In the genomic region with DNA sequence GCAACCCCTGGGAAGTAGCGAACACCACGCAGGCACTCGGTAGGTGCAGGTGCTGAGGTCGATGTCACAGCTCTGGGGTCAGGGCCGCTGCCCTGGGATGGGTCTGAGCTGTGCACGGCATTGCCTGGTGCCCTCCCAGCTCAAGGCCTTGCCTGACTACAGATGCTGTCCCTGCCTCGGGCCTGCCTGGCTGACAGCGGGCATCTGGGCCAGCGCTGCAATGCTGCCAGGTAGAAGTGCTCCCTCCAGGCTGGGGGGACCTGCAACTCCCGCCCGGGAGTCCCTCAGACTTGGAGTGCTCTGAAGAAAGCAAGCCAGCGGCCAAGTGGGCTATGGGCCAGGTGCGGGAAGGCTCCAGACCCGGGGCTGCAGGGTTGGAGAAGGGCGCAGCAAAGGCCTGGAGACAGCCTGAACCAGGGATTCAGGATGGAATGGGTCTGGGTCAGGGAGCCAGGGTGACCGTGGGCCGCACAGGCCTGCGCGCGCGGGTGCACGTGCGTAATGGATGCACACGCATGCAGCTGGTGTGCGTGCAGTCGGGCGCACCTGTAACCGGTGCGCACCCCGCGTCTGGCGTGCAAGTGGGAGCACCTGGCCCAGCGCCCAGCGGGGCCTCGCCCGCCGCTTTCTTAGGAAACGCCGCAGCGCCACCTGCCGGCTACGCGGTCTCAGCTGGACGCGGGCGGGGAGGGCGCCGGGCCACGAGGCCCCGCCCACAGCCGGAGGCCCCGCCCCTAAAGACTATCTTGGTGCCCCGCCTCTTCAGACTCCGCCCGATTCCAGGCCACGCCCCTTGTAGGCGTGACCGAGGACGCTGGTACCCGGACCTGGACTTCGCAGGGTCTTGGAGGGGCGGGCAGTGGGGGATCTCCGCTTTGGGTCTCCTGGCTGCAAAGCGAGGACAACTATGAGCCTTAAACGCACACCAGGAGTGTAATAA, we compare ENCODE assay signal across 1 cellular context.
TF ChIP-seq lines count a peak whose summit lies in the region.

No MANE protein-coding gene starts in this region.

TF ChIP-seq in WTC11, 78 proteins besides CTCF, POLR2A, EP300 and RAD21 (continued from another document):
- TF ChIP-seq, protein P1, sequence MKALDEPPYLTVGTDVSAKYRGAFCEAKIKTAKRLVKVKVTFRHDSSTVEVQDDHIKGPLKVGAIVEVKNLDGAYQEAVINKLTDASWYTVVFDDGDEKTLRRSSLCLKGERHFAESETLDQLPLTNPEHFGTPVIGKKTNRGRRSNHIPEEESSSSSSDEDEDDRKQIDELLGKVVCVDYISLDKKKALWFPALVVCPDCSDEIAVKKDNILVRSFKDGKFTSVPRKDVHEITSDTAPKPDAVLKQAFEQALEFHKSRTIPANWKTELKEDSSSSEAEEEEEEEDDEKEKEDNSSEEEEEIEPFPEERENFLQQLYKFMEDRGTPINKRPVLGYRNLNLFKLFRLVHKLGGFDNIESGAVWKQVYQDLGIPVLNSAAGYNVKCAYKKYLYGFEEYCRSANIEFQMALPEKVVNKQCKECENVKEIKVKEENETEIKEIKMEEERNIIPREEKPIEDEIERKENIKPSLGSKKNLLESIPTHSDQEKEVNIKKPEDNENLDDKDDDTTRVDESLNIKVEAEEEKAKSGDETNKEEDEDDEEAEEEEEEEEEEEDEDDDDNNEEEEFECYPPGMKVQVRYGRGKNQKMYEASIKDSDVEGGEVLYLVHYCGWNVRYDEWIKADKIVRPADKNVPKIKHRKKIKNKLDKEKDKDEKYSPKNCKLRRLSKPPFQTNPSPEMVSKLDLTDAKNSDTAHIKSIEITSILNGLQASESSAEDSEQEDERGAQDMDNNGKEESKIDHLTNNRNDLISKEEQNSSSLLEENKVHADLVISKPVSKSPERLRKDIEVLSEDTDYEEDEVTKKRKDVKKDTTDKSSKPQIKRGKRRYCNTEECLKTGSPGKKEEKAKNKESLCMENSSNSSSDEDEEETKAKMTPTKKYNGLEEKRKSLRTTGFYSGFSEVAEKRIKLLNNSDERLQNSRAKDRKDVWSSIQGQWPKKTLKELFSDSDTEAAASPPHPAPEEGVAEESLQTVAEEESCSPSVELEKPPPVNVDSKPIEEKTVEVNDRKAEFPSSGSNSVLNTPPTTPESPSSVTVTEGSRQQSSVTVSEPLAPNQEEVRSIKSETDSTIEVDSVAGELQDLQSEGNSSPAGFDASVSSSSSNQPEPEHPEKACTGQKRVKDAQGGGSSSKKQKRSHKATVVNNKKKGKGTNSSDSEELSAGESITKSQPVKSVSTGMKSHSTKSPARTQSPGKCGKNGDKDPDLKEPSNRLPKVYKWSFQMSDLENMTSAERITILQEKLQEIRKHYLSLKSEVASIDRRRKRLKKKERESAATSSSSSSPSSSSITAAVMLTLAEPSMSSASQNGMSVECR (CRISPR knock-in tag; IDR thresholded peaks at IDR 0.05; ENCODE audit: borderline replicate concordance), result no peak
- TF ChIP-seq, protein P2, sequence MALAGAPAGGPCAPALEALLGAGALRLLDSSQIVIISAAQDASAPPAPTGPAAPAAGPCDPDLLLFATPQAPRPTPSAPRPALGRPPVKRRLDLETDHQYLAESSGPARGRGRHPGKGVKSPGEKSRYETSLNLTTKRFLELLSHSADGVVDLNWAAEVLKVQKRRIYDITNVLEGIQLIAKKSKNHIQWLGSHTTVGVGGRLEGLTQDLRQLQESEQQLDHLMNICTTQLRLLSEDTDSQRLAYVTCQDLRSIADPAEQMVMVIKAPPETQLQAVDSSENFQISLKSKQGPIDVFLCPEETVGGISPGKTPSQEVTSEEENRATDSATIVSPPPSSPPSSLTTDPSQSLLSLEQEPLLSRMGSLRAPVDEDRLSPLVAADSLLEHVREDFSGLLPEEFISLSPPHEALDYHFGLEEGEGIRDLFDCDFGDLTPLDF (CRISPR knock-in tag; IDR thresholded peaks at IDR 0.05), result no peak
- TF ChIP-seq, protein P3, sequence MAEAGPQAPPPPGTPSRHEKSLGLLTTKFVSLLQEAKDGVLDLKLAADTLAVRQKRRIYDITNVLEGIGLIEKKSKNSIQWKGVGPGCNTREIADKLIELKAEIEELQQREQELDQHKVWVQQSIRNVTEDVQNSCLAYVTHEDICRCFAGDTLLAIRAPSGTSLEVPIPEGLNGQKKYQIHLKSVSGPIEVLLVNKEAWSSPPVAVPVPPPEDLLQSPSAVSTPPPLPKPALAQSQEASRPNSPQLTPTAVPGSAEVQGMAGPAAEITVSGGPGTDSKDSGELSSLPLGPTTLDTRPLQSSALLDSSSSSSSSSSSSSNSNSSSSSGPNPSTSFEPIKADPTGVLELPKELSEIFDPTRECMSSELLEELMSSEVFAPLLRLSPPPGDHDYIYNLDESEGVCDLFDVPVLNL (CRISPR knock-in tag; IDR thresholded peaks at IDR 0.05; ENCODE audit: borderline replicate concordance, low read depth), result no peak
- TF ChIP-seq ZNF219 (CRISPR knock-in tag; IDR thresholded peaks at IDR 0.05; ENCODE audit: borderline replicate concordance), result no peak
- TF ChIP-seq, protein P4, sequence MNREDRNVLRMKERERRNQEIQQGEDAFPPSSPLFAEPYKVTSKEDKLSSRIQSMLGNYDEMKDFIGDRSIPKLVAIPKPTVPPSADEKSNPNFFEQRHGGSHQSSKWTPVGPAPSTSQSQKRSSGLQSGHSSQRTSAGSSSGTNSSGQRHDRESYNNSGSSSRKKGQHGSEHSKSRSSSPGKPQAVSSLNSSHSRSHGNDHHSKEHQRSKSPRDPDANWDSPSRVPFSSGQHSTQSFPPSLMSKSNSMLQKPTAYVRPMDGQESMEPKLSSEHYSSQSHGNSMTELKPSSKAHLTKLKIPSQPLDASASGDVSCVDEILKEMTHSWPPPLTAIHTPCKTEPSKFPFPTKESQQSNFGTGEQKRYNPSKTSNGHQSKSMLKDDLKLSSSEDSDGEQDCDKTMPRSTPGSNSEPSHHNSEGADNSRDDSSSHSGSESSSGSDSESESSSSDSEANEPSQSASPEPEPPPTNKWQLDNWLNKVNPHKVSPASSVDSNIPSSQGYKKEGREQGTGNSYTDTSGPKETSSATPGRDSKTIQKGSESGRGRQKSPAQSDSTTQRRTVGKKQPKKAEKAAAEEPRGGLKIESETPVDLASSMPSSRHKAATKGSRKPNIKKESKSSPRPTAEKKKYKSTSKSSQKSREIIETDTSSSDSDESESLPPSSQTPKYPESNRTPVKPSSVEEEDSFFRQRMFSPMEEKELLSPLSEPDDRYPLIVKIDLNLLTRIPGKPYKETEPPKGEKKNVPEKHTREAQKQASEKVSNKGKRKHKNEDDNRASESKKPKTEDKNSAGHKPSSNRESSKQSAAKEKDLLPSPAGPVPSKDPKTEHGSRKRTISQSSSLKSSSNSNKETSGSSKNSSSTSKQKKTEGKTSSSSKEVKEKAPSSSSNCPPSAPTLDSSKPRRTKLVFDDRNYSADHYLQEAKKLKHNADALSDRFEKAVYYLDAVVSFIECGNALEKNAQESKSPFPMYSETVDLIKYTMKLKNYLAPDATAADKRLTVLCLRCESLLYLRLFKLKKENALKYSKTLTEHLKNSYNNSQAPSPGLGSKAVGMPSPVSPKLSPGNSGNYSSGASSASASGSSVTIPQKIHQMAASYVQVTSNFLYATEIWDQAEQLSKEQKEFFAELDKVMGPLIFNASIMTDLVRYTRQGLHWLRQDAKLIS (CRISPR knock-in tag; IDR thresholded peaks at IDR 0.05; ENCODE audit: borderline replicate concordance), result no peak
- TF ChIP-seq, protein P5, sequence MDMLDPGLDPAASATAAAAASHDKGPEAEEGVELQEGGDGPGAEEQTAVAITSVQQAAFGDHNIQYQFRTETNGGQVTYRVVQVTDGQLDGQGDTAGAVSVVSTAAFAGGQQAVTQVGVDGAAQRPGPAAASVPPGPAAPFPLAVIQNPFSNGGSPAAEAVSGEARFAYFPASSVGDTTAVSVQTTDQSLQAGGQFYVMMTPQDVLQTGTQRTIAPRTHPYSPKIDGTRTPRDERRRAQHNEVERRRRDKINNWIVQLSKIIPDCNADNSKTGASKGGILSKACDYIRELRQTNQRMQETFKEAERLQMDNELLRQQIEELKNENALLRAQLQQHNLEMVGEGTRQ (CRISPR knock-in tag; IDR thresholded peaks at IDR 0.05), result peak; percentile 48
- TF ChIP-seq ZNF396 (CRISPR knock-in tag; IDR thresholded peaks at IDR 0.05; ENCODE audit: borderline replicate concordance), result no peak
- TF ChIP-seq ZNF263 (CRISPR knock-in tag; IDR thresholded peaks at IDR 0.05; ENCODE audit: low read depth), result 0 out of 2 replicates have a peak, but pooled peaks have one; percentile 49
- TF ChIP-seq CREB1 (CRISPR knock-in tag; IDR thresholded peaks at IDR 0.05), result no peak
- TF ChIP-seq, protein P6, sequence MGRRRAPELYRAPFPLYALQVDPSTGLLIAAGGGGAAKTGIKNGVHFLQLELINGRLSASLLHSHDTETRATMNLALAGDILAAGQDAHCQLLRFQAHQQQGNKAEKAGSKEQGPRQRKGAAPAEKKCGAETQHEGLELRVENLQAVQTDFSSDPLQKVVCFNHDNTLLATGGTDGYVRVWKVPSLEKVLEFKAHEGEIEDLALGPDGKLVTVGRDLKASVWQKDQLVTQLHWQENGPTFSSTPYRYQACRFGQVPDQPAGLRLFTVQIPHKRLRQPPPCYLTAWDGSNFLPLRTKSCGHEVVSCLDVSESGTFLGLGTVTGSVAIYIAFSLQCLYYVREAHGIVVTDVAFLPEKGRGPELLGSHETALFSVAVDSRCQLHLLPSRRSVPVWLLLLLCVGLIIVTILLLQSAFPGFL (CRISPR knock-in tag; IDR thresholded peaks at IDR 0.05; ENCODE audit: borderline replicate concordance), result no peak
- TF ChIP-seq MXD4 (CRISPR knock-in tag; IDR thresholded peaks at IDR 0.05; ENCODE audit: borderline replicate concordance), result no peak
- TF ChIP-seq, protein P7, sequence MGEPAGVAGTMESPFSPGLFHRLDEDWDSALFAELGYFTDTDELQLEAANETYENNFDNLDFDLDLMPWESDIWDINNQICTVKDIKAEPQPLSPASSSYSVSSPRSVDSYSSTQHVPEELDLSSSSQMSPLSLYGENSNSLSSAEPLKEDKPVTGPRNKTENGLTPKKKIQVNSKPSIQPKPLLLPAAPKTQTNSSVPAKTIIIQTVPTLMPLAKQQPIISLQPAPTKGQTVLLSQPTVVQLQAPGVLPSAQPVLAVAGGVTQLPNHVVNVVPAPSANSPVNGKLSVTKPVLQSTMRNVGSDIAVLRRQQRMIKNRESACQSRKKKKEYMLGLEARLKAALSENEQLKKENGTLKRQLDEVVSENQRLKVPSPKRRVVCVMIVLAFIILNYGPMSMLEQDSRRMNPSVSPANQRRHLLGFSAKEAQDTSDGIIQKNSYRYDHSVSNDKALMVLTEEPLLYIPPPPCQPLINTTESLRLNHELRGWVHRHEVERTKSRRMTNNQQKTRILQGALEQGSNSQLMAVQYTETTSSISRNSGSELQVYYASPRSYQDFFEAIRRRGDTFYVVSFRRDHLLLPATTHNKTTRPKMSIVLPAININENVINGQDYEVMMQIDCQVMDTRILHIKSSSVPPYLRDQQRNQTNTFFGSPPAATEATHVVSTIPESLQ (CRISPR knock-in tag; IDR thresholded peaks at IDR 0.05), result no peak
- no peak for TF ChIP-seq ZNF416 (CRISPR knock-in tag; IDR thresholded peaks at IDR 0.05)
- TF ChIP-seq ESRRA (CRISPR knock-in tag; IDR thresholded peaks at IDR 0.05; ENCODE audit: borderline replicate concordance), result 0 out of 2 replicates have a peak, but pooled peaks have one; percentile 39
- TF ChIP-seq, protein P8, sequence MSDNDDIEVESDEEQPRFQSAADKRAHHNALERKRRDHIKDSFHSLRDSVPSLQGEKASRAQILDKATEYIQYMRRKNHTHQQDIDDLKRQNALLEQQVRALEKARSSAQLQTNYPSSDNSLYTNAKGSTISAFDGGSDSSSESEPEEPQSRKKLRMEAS (CRISPR knock-in tag; IDR thresholded peaks at IDR 0.05), result peak; percentile 43; the same call in 1 of the 2 replicates
- TF ChIP-seq, protein P9, sequence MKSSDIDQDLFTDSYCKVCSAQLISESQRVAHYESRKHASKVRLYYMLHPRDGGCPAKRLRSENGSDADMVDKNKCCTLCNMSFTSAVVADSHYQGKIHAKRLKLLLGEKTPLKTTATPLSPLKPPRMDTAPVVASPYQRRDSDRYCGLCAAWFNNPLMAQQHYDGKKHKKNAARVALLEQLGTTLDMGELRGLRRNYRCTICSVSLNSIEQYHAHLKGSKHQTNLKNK (CRISPR knock-in tag; IDR thresholded peaks at IDR 0.05), result no peak
- peak; percentile 91 for TF ChIP-seq SP1 (CRISPR knock-in tag; conservative IDR thresholded peaks at IDR 0.05)
- TF ChIP-seq NFYB (CRISPR knock-in tag; conservative IDR thresholded peaks at IDR 0.05; ENCODE audit: low read depth), result no peak
- TF ChIP-seq, protein P10, sequence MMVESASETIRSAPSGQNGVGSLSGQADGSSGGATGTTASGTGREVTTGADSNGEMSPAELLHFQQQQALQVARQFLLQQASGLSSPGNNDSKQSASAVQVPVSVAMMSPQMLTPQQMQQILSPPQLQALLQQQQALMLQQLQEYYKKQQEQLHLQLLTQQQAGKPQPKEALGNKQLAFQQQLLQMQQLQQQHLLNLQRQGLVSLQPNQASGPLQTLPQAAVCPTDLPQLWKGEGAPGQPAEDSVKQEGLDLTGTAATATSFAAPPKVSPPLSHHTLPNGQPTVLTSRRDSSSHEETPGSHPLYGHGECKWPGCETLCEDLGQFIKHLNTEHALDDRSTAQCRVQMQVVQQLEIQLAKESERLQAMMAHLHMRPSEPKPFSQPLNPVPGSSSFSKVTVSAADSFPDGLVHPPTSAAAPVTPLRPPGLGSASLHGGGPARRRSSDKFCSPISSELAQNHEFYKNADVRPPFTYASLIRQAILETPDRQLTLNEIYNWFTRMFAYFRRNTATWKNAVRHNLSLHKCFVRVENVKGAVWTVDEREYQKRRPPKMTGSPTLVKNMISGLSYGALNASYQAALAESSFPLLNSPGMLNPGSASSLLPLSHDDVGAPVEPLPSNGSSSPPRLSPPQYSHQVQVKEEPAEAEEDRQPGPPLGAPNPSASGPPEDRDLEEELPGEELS (CRISPR knock-in tag; IDR thresholded peaks at IDR 0.05), result no peak
- no peak for TF ChIP-seq RELA (CRISPR knock-in tag; IDR thresholded peaks at IDR 0.05; ENCODE audit: borderline replicate concordance)
- TF ChIP-seq, protein P11, sequence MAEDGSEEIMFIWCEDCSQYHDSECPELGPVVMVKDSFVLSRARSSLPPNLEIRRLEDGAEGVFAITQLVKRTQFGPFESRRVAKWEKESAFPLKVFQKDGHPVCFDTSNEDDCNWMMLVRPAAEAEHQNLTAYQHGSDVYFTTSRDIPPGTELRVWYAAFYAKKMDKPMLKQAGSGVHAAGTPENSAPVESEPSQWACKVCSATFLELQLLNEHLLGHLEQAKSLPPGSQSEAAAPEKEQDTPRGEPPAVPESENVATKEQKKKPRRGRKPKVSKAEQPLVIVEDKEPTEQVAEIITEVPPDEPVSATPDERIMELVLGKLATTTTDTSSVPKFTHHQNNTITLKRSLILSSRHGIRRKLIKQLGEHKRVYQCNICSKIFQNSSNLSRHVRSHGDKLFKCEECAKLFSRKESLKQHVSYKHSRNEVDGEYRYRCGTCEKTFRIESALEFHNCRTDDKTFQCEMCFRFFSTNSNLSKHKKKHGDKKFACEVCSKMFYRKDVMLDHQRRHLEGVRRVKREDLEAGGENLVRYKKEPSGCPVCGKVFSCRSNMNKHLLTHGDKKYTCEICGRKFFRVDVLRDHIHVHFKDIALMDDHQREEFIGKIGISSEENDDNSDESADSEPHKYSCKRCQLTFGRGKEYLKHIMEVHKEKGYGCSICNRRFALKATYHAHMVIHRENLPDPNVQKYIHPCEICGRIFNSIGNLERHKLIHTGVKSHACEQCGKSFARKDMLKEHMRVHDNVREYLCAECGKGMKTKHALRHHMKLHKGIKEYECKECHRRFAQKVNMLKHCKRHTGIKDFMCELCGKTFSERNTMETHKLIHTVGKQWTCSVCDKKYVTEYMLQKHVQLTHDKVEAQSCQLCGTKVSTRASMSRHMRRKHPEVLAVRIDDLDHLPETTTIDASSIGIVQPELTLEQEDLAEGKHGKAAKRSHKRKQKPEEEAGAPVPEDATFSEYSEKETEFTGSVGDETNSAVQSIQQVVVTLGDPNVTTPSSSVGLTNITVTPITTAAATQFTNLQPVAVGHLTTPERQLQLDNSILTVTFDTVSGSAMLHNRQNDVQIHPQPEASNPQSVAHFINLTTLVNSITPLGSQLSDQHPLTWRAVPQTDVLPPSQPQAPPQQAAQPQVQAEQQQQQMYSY (CRISPR knock-in tag; IDR thresholded peaks at IDR 0.05), result peak; percentile 93
- TF ChIP-seq ETV6 (CRISPR knock-in tag; IDR thresholded peaks at IDR 0.05), result peak; percentile 52; the same call in 1 of the 2 replicates
